1 cellular context compared by ENCODE assay signal in the genomic region with DNA sequence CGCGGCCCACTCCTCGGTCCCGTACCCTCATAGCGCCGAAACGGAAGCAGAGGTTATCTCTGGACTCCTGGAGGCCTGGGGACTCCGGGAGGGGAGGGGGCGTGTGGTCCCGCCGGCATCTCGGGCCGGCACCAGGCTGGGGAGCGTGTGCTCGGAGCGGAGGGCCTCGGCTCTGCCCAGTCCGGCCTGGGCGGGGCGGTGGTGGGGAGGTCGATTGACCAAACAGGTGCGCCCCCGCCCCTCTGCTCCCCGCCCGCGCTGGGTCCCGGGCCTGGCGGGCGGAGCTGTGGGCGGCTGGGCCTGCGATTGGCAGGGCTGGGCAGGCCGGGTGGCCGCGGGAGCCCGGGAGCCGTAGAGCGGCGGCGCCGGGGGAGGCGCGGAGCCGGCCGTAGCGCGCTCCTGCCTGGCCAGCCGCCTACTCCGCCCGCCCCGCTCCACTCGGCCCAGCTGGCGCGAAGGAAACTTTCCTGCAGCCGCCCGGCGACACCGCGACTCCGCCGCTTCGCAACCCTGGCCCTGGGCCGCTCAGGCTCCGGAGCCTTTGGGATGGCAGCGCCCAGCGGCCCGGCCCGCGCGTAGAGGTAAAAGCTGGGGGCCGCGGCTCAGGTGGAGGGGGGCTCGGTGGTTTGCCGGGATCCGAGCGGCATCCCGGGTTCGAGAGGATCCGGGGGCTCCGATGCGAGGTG.
A peak's percentile ranks its signal among the peaks of the same experiment; 100 is the strongest.
TF ChIP-seq lines count a peak whose summit lies in the region.

No MANE protein-coding gene starts in this region.

TF ChIP-seq in HepG2, 621 proteins besides CTCF, POLR2A, EP300 and RAD21 (continued from another document and continues in another):
- TF ChIP-seq, protein P1, sequence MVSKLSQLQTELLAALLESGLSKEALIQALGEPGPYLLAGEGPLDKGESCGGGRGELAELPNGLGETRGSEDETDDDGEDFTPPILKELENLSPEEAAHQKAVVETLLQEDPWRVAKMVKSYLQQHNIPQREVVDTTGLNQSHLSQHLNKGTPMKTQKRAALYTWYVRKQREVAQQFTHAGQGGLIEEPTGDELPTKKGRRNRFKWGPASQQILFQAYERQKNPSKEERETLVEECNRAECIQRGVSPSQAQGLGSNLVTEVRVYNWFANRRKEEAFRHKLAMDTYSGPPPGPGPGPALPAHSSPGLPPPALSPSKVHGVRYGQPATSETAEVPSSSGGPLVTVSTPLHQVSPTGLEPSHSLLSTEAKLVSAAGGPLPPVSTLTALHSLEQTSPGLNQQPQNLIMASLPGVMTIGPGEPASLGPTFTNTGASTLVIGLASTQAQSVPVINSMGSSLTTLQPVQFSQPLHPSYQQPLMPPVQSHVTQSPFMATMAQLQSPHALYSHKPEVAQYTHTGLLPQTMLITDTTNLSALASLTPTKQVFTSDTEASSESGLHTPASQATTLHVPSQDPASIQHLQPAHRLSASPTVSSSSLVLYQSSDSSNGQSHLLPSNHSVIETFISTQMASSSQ (IDR thresholded peaks at IDR 0.05; ENCODE audit: low read depth), result no peak
- TF ChIP-seq, protein P1 (CRISPR knock-in tag; IDR thresholded peaks at IDR 0.05; ENCODE audit: borderline replicate concordance), result no peak
- TF ChIP-seq ZNF816 (CRISPR knock-in tag; IDR thresholded peaks at IDR 0.05; ENCODE audit: borderline replicate concordance) (no peak), ZNF883 (CRISPR knock-in tag; IDR thresholded peaks at IDR 0.05; ENCODE audit: not compliant biosample characterization) (no peak), YY1 (IDR thresholded peaks at IDR 0.05; ENCODE audit: insufficient read depth, insufficient replicate concordance, low read depth, low read length) (peak; percentile 30), ZNF569 (CRISPR knock-in tag; IDR thresholded peaks at IDR 0.05; ENCODE audit: borderline replicate concordance) (no peak), ZNF790 (CRISPR knock-in tag; IDR thresholded peaks at IDR 0.05; ENCODE audit: borderline replicate concordance) (no peak), ZFP36L1 (CRISPR knock-in tag; IDR thresholded peaks at IDR 0.05) (no peak), ARNT2 (CRISPR knock-in tag; IDR thresholded peaks at IDR 0.05; ENCODE audit: low read depth) (no peak), HOXD1 (CRISPR knock-in tag; IDR thresholded peaks at IDR 0.05) (0 out of 2 replicates have a peak, but pooled peaks have one; percentile 13), BORCS8-MEF2B (CRISPR knock-in tag; IDR thresholded peaks at IDR 0.05) (0 out of 2 replicates have a peak, but pooled peaks have one; percentile 17), SAFB2 (CRISPR knock-in tag; IDR thresholded peaks at IDR 0.05; ENCODE audit: borderline replicate concordance, low read depth) (no peak), ZNF572 (CRISPR knock-in tag; IDR thresholded peaks at IDR 0.05) (no peak), SRSF9 (IDR thresholded peaks at IDR 0.05; ENCODE audit: borderline replicate concordance, insufficient read depth, low read depth, low read length, poor library complexity, severe bottlenecking) (no peak), SP5 (CRISPR knock-in tag; IDR thresholded peaks at IDR 0.05; ENCODE audit: borderline replicate concordance, low read depth) (peak; percentile 78), ZNF703 (CRISPR knock-in tag; IDR thresholded peaks at IDR 0.05; ENCODE audit: borderline replicate concordance) (no peak), RARG (CRISPR knock-in tag; IDR thresholded peaks at IDR 0.05; ENCODE audit: low read depth) (no peak), SOX13 (IDR thresholded peaks at IDR 0.05) (no peak), SOX13 (CRISPR knock-in tag; conservative IDR thresholded peaks at IDR 0.05 in 1 of 2, IDR thresholded peaks at IDR 0.05 in 1 of 2) (no peak), TARDBP (CRISPR knock-in tag; IDR thresholded peaks at IDR 0.05) (no peak), ZNF772 (CRISPR knock-in tag; IDR thresholded peaks at IDR 0.05) (no peak), ZNF234 (CRISPR knock-in tag; conservative IDR thresholded peaks at IDR 0.05) (0 out of 2 replicates have a peak, but pooled peaks have one; percentile 50), RORA (CRISPR knock-in tag; IDR thresholded peaks at IDR 0.05) (no peak), HDAC6 (IDR thresholded peaks at IDR 0.05; ENCODE audit: low read depth, low read length) (no peak), TEAD3 (CRISPR knock-in tag; optimal IDR thresholded peaks at IDR 0.05; ENCODE audit: borderline replicate concordance) (peak; percentile 12), MEIS1 (CRISPR knock-in tag; IDR thresholded peaks at IDR 0.05; ENCODE audit: borderline replicate concordance) (peak; percentile 43; the same call in 1 of the 2 replicates), MTA1 (CRISPR knock-in tag; IDR thresholded peaks at IDR 0.05; ENCODE audit: borderline replicate concordance) (no peak), ATF1 (CRISPR knock-in tag; IDR thresholded peaks at IDR 0.05) (no peak), SRSF4 (IDR thresholded peaks at IDR 0.05; ENCODE audit: low read depth, low read length, poor library complexity, severe bottlenecking) (no peak), HES4 (CRISPR knock-in tag; IDR thresholded peaks at IDR 0.05; ENCODE audit: borderline replicate concordance) (0 out of 2 replicates have a peak, but pooled peaks have one; percentile 27), HNRNPUL1 (IDR thresholded peaks at IDR 0.05; ENCODE audit: low read depth, low read length) (no peak), ZFP62 (CRISPR knock-in tag; IDR thresholded peaks at IDR 0.05) (no peak), ZNF564 (CRISPR knock-in tag; IDR thresholded peaks at IDR 0.05) (peak; percentile 48; the same call in 1 of the 2 replicates), HMG20B (CRISPR knock-in tag; conservative IDR thresholded peaks at IDR 0.05) (0 out of 2 replicates have a peak, but pooled peaks have one; percentile 12), ZIK1 (CRISPR knock-in tag; IDR thresholded peaks at IDR 0.05; ENCODE audit: borderline replicate concordance, low read depth) (no peak), FOXA3 (CRISPR knock-in tag; IDR thresholded peaks at IDR 0.05) (0 out of 2 replicates have a peak, but pooled peaks have one; percentile 30), GLI4 (CRISPR knock-in tag; IDR thresholded peaks at IDR 0.05; ENCODE audit: borderline replicate concordance) (no peak)
- TF ChIP-seq, protein P2, sequence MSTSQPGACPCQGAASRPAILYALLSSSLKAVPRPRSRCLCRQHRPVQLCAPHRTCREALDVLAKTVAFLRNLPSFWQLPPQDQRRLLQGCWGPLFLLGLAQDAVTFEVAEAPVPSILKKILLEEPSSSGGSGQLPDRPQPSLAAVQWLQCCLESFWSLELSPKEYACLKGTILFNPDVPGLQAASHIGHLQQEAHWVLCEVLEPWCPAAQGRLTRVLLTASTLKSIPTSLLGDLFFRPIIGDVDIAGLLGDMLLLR (CRISPR knock-in tag; IDR thresholded peaks at IDR 0.05), result no peak
- TF ChIP-seq, protein P3, sequence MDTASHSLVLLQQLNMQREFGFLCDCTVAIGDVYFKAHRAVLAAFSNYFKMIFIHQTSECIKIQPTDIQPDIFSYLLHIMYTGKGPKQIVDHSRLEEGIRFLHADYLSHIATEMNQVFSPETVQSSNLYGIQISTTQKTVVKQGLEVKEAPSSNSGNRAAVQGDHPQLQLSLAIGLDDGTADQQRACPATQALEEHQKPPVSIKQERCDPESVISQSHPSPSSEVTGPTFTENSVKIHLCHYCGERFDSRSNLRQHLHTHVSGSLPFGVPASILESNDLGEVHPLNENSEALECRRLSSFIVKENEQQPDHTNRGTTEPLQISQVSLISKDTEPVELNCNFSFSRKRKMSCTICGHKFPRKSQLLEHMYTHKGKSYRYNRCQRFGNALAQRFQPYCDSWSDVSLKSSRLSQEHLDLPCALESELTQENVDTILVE (CRISPR knock-in tag; IDR thresholded peaks at IDR 0.05), result no peak
- TF ChIP-seq, protein P4, sequence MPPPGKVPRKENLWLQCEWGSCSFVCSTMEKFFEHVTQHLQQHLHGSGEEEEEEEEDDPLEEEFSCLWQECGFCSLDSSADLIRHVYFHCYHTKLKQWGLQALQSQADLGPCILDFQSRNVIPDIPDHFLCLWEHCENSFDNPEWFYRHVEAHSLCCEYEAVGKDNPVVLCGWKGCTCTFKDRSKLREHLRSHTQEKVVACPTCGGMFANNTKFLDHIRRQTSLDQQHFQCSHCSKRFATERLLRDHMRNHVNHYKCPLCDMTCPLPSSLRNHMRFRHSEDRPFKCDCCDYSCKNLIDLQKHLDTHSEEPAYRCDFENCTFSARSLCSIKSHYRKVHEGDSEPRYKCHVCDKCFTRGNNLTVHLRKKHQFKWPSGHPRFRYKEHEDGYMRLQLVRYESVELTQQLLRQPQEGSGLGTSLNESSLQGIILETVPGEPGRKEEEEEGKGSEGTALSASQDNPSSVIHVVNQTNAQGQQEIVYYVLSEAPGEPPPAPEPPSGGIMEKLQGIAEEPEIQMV (CRISPR knock-in tag; IDR thresholded peaks at IDR 0.05; ENCODE audit: low read depth), result no peak
- TF ChIP-seq, protein P5, sequence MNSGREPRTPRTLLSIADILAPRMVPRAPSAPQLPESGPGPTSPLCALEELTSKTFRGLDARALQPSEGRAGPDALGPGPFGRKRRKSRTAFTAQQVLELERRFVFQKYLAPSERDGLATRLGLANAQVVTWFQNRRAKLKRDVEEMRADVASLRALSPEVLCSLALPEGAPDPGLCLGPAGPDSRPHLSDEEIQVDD (CRISPR knock-in tag; IDR thresholded peaks at IDR 0.05; ENCODE audit: borderline replicate concordance), result no peak
- TF ChIP-seq, protein P6, sequence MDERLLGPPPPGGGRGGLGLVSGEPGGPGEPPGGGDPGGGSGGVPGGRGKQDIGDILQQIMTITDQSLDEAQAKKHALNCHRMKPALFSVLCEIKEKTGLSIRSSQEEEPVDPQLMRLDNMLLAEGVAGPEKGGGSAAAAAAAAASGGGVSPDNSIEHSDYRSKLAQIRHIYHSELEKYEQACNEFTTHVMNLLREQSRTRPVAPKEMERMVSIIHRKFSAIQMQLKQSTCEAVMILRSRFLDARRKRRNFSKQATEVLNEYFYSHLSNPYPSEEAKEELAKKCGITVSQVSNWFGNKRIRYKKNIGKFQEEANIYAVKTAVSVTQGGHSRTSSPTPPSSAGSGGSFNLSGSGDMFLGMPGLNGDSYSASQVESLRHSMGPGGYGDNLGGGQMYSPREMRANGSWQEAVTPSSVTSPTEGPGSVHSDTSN (CRISPR knock-in tag; IDR thresholded peaks at IDR 0.05), result no peak
- TF ChIP-seq, protein P7, sequence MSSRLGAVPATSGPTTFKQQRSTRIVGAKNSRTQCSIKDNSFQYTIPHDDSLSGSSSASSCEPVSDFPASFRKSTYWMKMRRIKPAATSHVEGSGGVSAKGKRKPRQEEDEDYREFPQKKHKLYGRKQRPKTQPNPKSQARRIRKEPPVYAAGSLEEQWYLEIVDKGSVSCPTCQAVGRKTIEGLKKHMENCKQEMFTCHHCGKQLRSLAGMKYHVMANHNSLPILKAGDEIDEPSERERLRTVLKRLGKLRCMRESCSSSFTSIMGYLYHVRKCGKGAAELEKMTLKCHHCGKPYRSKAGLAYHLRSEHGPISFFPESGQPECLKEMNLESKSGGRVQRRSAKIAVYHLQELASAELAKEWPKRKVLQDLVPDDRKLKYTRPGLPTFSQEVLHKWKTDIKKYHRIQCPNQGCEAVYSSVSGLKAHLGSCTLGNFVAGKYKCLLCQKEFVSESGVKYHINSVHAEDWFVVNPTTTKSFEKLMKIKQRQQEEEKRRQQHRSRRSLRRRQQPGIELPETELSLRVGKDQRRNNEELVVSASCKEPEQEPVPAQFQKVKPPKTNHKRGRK (CRISPR knock-in tag; IDR thresholded peaks at IDR 0.05), result no peak
- TF ChIP-seq, protein P8, sequence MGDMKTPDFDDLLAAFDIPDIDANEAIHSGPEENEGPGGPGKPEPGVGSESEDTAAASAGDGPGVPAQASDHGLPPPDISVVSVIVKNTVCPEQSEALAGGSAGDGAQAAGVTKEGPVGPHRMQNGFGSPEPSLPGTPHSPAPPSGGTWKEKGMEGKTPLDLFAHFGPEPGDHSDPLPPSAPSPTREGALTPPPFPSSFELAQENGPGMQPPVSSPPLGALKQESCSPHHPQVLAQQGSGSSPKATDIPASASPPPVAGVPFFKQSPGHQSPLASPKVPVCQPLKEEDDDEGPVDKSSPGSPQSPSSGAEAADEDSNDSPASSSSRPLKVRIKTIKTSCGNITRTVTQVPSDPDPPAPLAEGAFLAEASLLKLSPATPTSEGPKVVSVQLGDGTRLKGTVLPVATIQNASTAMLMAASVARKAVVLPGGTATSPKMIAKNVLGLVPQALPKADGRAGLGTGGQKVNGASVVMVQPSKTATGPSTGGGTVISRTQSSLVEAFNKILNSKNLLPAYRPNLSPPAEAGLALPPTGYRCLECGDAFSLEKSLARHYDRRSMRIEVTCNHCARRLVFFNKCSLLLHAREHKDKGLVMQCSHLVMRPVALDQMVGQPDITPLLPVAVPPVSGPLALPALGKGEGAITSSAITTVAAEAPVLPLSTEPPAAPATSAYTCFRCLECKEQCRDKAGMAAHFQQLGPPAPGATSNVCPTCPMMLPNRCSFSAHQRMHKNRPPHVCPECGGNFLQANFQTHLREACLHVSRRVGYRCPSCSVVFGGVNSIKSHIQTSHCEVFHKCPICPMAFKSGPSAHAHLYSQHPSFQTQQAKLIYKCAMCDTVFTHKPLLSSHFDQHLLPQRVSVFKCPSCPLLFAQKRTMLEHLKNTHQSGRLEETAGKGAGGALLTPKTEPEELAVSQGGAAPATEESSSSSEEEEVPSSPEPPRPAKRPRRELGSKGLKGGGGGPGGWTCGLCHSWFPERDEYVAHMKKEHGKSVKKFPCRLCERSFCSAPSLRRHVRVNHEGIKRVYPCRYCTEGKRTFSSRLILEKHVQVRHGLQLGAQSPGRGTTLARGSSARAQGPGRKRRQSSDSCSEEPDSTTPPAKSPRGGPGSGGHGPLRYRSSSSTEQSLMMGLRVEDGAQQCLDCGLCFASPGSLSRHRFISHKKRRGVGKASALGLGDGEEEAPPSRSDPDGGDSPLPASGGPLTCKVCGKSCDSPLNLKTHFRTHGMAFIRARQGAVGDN (CRISPR knock-in tag; IDR thresholded peaks at IDR 0.05), result peak; percentile 68
- TF ChIP-seq, protein P9, sequence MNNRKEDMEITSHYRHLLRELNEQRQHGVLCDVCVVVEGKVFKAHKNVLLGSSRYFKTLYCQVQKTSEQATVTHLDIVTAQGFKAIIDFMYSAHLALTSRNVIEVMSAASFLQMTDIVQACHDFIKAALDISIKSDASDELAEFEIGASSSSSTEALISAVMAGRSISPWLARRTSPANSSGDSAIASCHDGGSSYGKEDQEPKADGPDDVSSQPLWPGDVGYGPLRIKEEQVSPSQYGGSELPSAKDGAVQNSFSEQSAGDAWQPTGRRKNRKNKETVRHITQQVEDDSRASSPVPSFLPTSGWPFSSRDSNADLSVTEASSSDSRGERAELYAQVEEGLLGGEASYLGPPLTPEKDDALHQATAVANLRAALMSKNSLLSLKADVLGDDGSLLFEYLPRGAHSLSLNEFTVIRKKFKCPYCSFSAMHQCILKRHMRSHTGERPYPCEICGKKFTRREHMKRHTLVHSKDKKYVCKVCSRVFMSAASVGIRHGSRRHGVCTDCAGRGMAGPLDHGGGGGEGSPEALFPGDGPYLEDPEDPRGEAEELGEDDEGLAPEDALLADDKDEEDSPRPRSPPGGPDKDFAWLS (CRISPR knock-in tag; IDR thresholded peaks at IDR 0.05; ENCODE audit: borderline replicate concordance), result no peak
